ENCODE assay signal across 30 cellular contexts in genomic region chr3:185862920-185863319, GRCh38.
"Had no signal": no experiment of that assay in that cellular context is flagged by ENCODE, and none has a peak within 500 bp of the region (broad histone marks: within the 10 kb centered on the region; RNA-seq: fewer than 3 reads in every experiment).

No MANE protein-coding gene starts in this region.

- H3K36me3 ChIP-seq: ascending aorta, breast epithelium, cardiac muscle cell, colonic mucosa, gastrocnemius medialis, heart left ventricle had no signal

- DNase-seq: activated CD4-positive, alpha-beta memory T cell treated with anti-CD3 and anti-CD28 coated beads, Interleukin-2, amount 10 ng/mL, durations not matched to agents 7 days and 5 days; activated CD4-positive, alpha-beta T cell treated with anti-CD3 and anti-CD28 coated beads for 36 hours; activated CD4-positive, alpha-beta T cell treated with anti-CD3 and anti-CD28 coated beads, Interleukin-2, amount 10 ng/mL, durations not matched to agents 7 days and 5 days; activated CD4-positive, alpha-beta T cell treated with anti-CD3 and anti-CD28 coated beads, Interleukin-2, amount 50 U/mL, for 4 hours; activated CD4-positive, CD25-positive, alpha-beta regulatory T cell; activated CD4-positive, CD25-positive, alpha-beta regulatory T cell treated with anti-CD3 and anti-CD28 coated beads, Interleukin-2, amount 50 U/mL, for 72 hours; activated CD8-positive, alpha-beta memory T cell treated with anti-CD3 and anti-CD28 coated beads, Interleukin-2, amount 50 U/mL, for 48 hours; activated gamma-delta T cell; activated naive CD4-positive, alpha-beta T cell; activated naive CD4-positive, alpha-beta T cell treated with anti-CD3 and anti-CD28 coated beads, Interleukin-2, amount 10 ng/mL, durations not matched to agents 7 days and 5 days; activated naive CD8-positive, alpha-beta T cell treated with anti-CD3 and anti-CD28 coated beads, Interleukin-2, amount 10 ng/mL, durations not matched to agents 7 days and 5 days; activated T-cell treated with anti-CD3 and anti-CD28 coated beads for 4 hours; activated T-cell treated with anti-CD3 and anti-CD28 coated beads, Interleukin-2, amount 50 U/mL, for 24 hours; activated T-cell treated with anti-CD3 and anti-CD28 coated beads, Interleukin-2, amount 50 U/mL, for 72 hours; central memory CD4-positive, alpha-beta T cell; cerebellar nuclear complex; colonic mucosa; effector CD8-positive, alpha-beta T cell; foreskin fibroblast; gastrocnemius medialis; glutamatergic neuron; heart left ventricle; T-helper 1 cell; T-helper 17 cell; T1000 had no signal

- H3K9me3 ChIP-seq: ascending aorta, breast epithelium, colonic mucosa, gastrocnemius medialis, heart left ventricle had no signal

- ATAC-seq: activated CD4-positive, alpha-beta T cell treated with anti-CD3 and anti-CD28 coated beads for 36 hours; activated naive CD4-positive, alpha-beta T cell treated with anti-CD3 and anti-CD28 coated beads, Interleukin-2, amount 50 U/mL, for 72 hours; activated T-cell treated with anti-CD3 and anti-CD28 coated beads, Interleukin-2, amount 50 U/mL, for 72 hours; esophagus mucosa; gastrocnemius medialis; heart left ventricle; T-helper 17 cell had no signal

- H3K27me3 ChIP-seq: ascending aorta, breast epithelium, cardiac muscle cell, colonic mucosa, gastrocnemius medialis had no signal

- H3K4me3 ChIP-seq: ascending aorta, breast epithelium, cardiac muscle cell, colonic mucosa, gastrocnemius medialis, heart left ventricle had no signal

- H3K4me1 ChIP-seq: ascending aorta, breast epithelium, colonic mucosa, gastrocnemius medialis, heart left ventricle had no signal

- H3K27ac ChIP-seq: ascending aorta, breast epithelium, cardiac muscle cell, colonic mucosa, gastrocnemius medialis, heart left ventricle had no signal
